ENCODE assay signal across 21 cellular contexts in the genomic region with DNA sequence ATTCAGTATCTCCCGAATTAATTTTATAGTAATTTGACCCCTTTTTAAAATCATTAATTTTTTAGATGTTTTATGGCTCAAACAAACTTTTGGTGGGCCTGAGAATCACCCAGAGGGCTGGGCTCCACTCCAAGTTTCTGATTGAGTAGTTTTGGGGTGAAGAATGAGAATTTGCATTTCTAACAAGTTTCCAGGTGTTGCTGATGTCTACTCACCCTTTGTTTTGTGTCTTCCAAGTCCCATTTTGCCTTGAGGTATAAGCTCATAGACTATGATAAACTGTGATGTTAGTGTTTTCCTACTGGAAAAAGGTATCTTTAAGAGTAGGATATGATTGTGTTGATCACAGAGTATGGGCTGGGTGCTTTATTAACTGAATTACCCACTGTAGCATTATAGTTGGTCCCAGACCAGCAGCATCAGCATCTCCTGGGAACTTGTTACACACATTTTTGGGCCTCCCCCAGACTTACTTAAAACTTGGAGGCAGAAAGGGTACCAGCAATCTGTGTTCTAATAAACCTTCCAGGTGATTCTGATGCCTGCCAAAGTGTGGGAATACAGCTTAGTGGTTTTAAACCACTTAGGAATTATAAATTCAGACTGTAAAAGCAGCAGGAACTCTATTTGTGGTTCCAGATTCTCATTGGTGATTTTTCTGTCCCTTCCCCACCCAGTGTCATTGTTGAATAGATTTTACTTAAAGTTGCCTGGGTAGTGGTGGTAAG. TPM values are rescaled to one million over a fixed set of nuclear protein-coding genes. Genes with fewer than 3 reads are reported as not detected.
A peak's percentile ranks its signal among the peaks of the same experiment; 100 is the strongest.
DNase-seq lines count a peak whose midpoint lies in the region; ATAC-seq and TF ChIP-seq lines count a peak whose summit lies in the region.
"Had no signal": no experiment of that assay in that cellular context is flagged by ENCODE, and none has a peak within 500 bp of the region (broad histone marks: within the 10 kb centered on the region; RNA-seq: fewer than 3 reads in every experiment).

No MANE protein-coding gene starts in this region.

- H3K4me3 Mint-ChIP-seq in activated T-helper 2 cell treated with anti-CD3 and anti-CD28 coated beads, Interferon-gamma antibody, Interleukin-2, Interleukin-4, amounts not matched to agents 10 μg/mL and 5 μg/mL and 100 μg/mL, durations not matched to agents 14 hours and 24 hours and 36 hours (ENCODE audit: low read depth): no peak overlapping the region
- H3K4me3 Mint-ChIP-seq: activated T-cell treated with anti-CD3 and anti-CD28 coated beads, Interleukin-2, amount 50 U/mL, for 4 hours; B cell; natural killer cell had no signal

- no peaks in the 10 kb centered on the region for H3K27me3 Mint-ChIP-seq in activated T-helper 2 cell treated with anti-CD3 and anti-CD28 coated beads, Interferon-gamma antibody, Interleukin-2, Interleukin-4, amounts not matched to agents 10 μg/mL and 5 μg/mL and 100 μg/mL, durations not matched to agents 14 hours and 24 hours and 36 hours (ENCODE audit: low read depth)
- H3K27me3 Mint-ChIP-seq: B cell had no signal

- H3K36me3 ChIP-seq in KMS-11 (ENCODE audit: insufficient read depth) (no peaks in the 10 kb centered on the region), right atrium auricular region (no peaks in the 10 kb centered on the region), right lobe of liver (no peaks in the 10 kb centered on the region)
- H3K36me3 ChIP-seq: thyroid gland had no signal

- no peak overlapping the region for H3K27ac Mint-ChIP-seq in activated T-helper 2 cell treated with anti-CD3 and anti-CD28 coated beads, Interferon-gamma antibody, Interleukin-2, Interleukin-4, amounts not matched to agents 10 μg/mL and 5 μg/mL and 100 μg/mL, durations not matched to agents 14 hours and 24 hours and 36 hours
- H3K27ac Mint-ChIP-seq: B cell had no signal

- ATAC-seq in GM18511 (IDR thresholded peaks at IDR 0.05; ENCODE audit: unreplicated experiment) (peak; percentile 88), GM21360 (IDR thresholded peaks at IDR 0.05; ENCODE audit: unreplicated experiment) (peak; percentile 60), HG02852 (IDR thresholded peaks at IDR 0.05; ENCODE audit: unreplicated experiment) (peak; percentile 68), right lobe of liver (no peak)
- ATAC-seq: foreskin keratinocyte, natural killer cell had no signal

- intact Hi-C loops in activated T-helper 2 cell treated with anti-CD3 and anti-CD28 coated beads, Interferon-gamma antibody, Interleukin-2, Interleukin-4, amounts not matched to agents 10 μg/mL and 5 μg/mL and 100 μg/mL, durations not matched to agents 14 hours and 24 hours and 36 hours (cut with micrococcal nuclease): no loop called here
- intact Hi-C loops in right lobe of liver (cut with DNase I): no loop called here

- H4K20me1 ChIP-seq in KMS-11 (ENCODE audit: insufficient read depth): no peaks in the 10 kb centered on the region

- TF ChIP-seq CTCF in KMS-11 (conservative IDR thresholded peaks at IDR 0.05; ENCODE audit: low read depth, low read length) (no peak), right atrium auricular region (IDR thresholded peaks at IDR 0.05) (no peak), right lobe of liver (IDR thresholded peaks at IDR 0.05) (no peak)

- 92% methylated on average over 1 of the region's 1 CpG for WGBS in right lobe of liver (ENCODE audit: insufficient coverage, low coverage, low lambda C conversion rate, missing lambda C conversion rate)

- peak overlapping the region; percentile 75 for H3K4me2 ChIP-seq in KMS-11

- peak overlapping the region; percentile 6; the same call in 1 of the 2 replicates for H3K9ac ChIP-seq in KMS-11

- H3K27me3 ChIP-seq in KMS-11 (ENCODE audit: insufficient read depth, low read depth) (no peaks in the 10 kb centered on the region), right atrium auricular region (no peaks in the 10 kb centered on the region), right lobe of liver (no peaks in the 10 kb centered on the region)
- H3K27me3 ChIP-seq: foreskin keratinocyte, thyroid gland had no signal

- H3K4me1 ChIP-seq in KMS-11 (ENCODE audit: low read depth, poor library complexity, severe bottlenecking): peaks cover 93% of the 10 kb centered on the region
- H3K4me1 ChIP-seq in right atrium auricular region: peaks cover 0 to 5% of the 10 kb centered on the region in 2 donors
- H3K4me1 ChIP-seq in right lobe of liver: peaks cover 0 to 15% (median 4%) of the 10 kb centered on the region in 4 donors

- H3K9me3 Mint-ChIP-seq in activated T-helper 2 cell treated with anti-CD3 and anti-CD28 coated beads, Interferon-gamma antibody, Interleukin-2, Interleukin-4, amounts not matched to agents 10 μg/mL and 5 μg/mL and 100 μg/mL, durations not matched to agents 14 hours and 24 hours and 36 hours: no peaks in the 10 kb centered on the region
- H3K9me3 Mint-ChIP-seq: activated T-cell treated with anti-CD3 and anti-CD28 coated beads, Interleukin-2, amount 50 U/mL, for 4 hours; natural killer cell had no signal

- TF ChIP-seq POLR2A in right lobe of liver (IDR thresholded peaks at IDR 0.05): no peak

- H3K36me3 Mint-ChIP-seq in activated T-helper 2 cell treated with anti-CD3 and anti-CD28 coated beads, Interferon-gamma antibody, Interleukin-2, Interleukin-4, amounts not matched to agents 10 μg/mL and 5 μg/mL and 100 μg/mL, durations not matched to agents 14 hours and 24 hours and 36 hours (ENCODE audit: low read depth): peaks cover 12% of the 10 kb centered on the region
- H3K36me3 Mint-ChIP-seq: natural killer cell had no signal

- H2AFZ ChIP-seq in KMS-11 (ENCODE audit: low read depth): no peak overlapping the region

- H3K27ac ChIP-seq in KMS-11 (peak overlapping the region; percentile 71), right atrium auricular region (no peak overlapping the region), right lobe of liver (no peak overlapping the region)
- H3K27ac ChIP-seq: foreskin keratinocyte, thyroid gland had no signal

- DNase-seq in activated T-helper 2 cell treated with anti-CD3 and anti-CD28 coated beads, Interferon-gamma antibody, Interleukin-2, Interleukin-4, amounts not matched to agents 10 μg/mL and 5 μg/mL and 100 μg/mL, durations not matched to agents 14 hours and 24 hours and 36 hours (ENCODE audit: low spot score): no peak
- no peak for DNase-seq in right atrium auricular region (ENCODE audit: low spot score)
- DNase-seq in right lobe of liver: no peak
- no peak for DNase-seq in GM19240 (ENCODE audit: insufficient read length, low spot score)
- DNase-seq: activated CD4-positive, alpha-beta T cell treated with anti-CD3 and anti-CD28 coated beads, Interleukin-2, amount 50 U/mL, for 1 hour; activated T-cell treated with anti-CD3 and anti-CD28 coated beads, Interleukin-2, amount 50 U/mL, for 4 hours; cerebellar nuclear complex; foreskin keratinocyte; natural killer cell; NCI-H2029; NK-92 treated with Interleukin-12 subunit alpha and Interleukin-12 subunit beta, amount 100 ng/mL, for 24 hours; SHP77; stimulated activated CD4-positive, alpha-beta T cell treated with anti-CD3 and anti-CD28 coated beads, Interleukin-1b, Interleukin-23, amount 100 ng/mL, for 48 hours; T1000; thyroid gland had no signal

- H3K9me3 ChIP-seq in right atrium auricular region (no peaks in the 10 kb centered on the region), right lobe of liver (no peaks in the 10 kb centered on the region)
- H3K9me3 ChIP-seq: thyroid gland had no signal

- H3K4me1 Mint-ChIP-seq in activated T-helper 2 cell treated with anti-CD3 and anti-CD28 coated beads, Interferon-gamma antibody, Interleukin-2, Interleukin-4, amounts not matched to agents 10 μg/mL and 5 μg/mL and 100 μg/mL, durations not matched to agents 14 hours and 24 hours and 36 hours (ENCODE audit: low read depth): peaks cover 19% of the 10 kb centered on the region

- H3K4me3 ChIP-seq in KMS-11 (IDR thresholded peaks at IDR 0.05; ENCODE audit: insufficient read depth, low read depth, low read length) (no peak overlapping the region), right atrium auricular region (no peak overlapping the region), right lobe of liver (no peak overlapping the region)
- H3K4me3 ChIP-seq: lung, thyroid gland had no signal

- H3K79me2 ChIP-seq in KMS-11 (ENCODE audit: insufficient read depth, low read depth): peaks cover 87% of the 10 kb centered on the region

RNA-seq across cellular contexts. Expression of a gene that starts 19.1 kb away (rescaled TPM):
- total RNA-seq in activated T-helper 2 cell treated with anti-CD3 and anti-CD28 coated beads, Interferon-gamma antibody, Interleukin-2, Interleukin-4, amounts not matched to agents 10 μg/mL and 5 μg/mL and 100 μg/mL, durations not matched to agents 14 hours and 24 hours and 36 hours: 10.2 and 10.4 TPM in 2 replicates
- total RNA-seq in right atrium auricular region (1 to 10 TPM; 7.6 to 9.7 TPM), right lobe of liver (10 to 100 TPM; 17.1 to 24.0 (median 18.7) TPM)

Comparison
In these comparisons a context has a peak if more than half of its experiments do, and no peak if none do; other contexts are left out.
1. ATAC-seq: peak in GM18511 (single experiment), GM21360 (single experiment) and HG02852 (single experiment); none in right lobe of liver (0 of 4).